1 cellular context compared by ENCODE assay signal in the genomic region with DNA sequence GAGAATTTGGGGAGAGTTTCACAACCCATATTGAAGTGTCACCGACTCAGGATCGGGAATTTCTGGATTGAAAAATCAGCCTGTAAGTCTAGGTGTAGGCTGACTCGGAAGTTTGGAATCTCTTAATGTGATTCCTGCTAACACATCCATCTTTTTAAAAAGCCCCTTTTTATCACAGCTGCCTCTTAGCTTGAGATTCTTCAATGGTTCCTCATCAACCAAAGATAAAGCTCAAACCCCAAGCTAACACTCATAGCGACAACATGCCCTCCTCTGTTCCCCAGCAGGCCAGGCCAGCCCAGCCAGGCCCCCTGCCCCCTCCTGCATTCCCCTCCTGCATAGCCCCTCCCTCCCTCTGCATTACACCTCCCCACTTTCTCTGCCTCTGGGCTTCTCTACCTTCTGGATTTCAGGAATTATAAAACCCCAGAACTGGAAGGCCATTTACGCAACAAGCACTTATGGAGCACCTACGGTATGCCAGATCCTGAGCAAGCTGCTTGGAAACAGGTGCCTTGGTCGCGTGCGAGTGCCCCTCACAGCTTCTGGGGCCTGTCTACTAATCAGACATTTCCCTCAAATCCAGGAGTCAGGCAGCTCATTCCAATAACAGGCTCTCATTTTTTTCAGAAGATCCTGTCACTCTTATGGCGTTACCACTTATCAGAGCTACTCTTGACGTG.
TF ChIP-seq lines count a peak whose summit lies in the region.

No MANE protein-coding gene starts in this region.

TF ChIP-seq in HCT116, 20 proteins besides CTCF, POLR2A, EP300 and RAD21 (continued from another document):
- TF ChIP-seq, protein P1, sequence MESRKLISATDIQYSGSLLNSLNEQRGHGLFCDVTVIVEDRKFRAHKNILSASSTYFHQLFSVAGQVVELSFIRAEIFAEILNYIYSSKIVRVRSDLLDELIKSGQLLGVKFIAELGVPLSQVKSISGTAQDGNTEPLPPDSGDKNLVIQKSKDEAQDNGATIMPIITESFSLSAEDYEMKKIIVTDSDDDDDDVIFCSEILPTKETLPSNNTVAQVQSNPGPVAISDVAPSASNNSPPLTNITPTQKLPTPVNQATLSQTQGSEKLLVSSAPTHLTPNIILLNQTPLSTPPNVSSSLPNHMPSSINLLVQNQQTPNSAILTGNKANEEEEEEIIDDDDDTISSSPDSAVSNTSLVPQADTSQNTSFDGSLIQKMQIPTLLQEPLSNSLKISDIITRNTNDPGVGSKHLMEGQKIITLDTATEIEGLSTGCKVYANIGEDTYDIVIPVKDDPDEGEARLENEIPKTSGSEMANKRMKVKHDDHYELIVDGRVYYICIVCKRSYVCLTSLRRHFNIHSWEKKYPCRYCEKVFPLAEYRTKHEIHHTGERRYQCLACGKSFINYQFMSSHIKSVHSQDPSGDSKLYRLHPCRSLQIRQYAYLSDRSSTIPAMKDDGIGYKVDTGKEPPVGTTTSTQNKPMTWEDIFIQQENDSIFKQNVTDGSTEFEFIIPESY (IDR thresholded peaks at IDR 0.05; ENCODE audit: extremely low read depth, insufficient replicate concordance, low read length) = no peak
- TF ChIP-seq, protein P2, sequence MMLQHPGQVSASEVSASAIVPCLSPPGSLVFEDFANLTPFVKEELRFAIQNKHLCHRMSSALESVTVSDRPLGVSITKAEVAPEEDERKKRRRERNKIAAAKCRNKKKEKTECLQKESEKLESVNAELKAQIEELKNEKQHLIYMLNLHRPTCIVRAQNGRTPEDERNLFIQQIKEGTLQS (IDR thresholded peaks at IDR 0.05) = no peak
- 0 out of 2 replicates have a peak, but pooled peaks have one; percentile 6 for TF ChIP-seq JUND (IDR thresholded peaks at IDR 0.05)
- no peak for TF ChIP-seq SIN3A (IDR thresholded peaks at IDR 0.05; ENCODE audit: low read depth)
- TF ChIP-seq ZNF274 (IDR thresholded peaks at IDR 0.05; ENCODE audit: low read depth, low read length) = no peak
TF ChIP-seq in HCT116: peak in this region for 1.
